1 cellular context compared by ENCODE assay signal in genomic region chr19:2361259-2362038, GRCh38.
TF ChIP-seq lines count a peak whose summit lies in the region.

No MANE protein-coding gene starts in this region.

TF ChIP-seq in SK-N-SH treated with all-trans-retinoic acid at 6 μM for 48 hours, 23 proteins besides CTCF, POLR2A, EP300 and RAD21 (continued from another document):
- TF ChIP-seq RARB (CRISPR knock-in tag; IDR thresholded peaks at IDR 0.05) (no peak), ESRRG (CRISPR knock-in tag; IDR thresholded peaks at IDR 0.05) (no peak), ZFP3 (CRISPR knock-in tag; IDR thresholded peaks at IDR 0.05) (no peak), ZC3H10 (CRISPR knock-in tag; IDR thresholded peaks at IDR 0.05) (no peak), ZFP30 (CRISPR knock-in tag; IDR thresholded peaks at IDR 0.05) (no peak), ISL1 (CRISPR knock-in tag; IDR thresholded peaks at IDR 0.05) (no peak), PPARA (CRISPR knock-in tag; IDR thresholded peaks at IDR 0.05; ENCODE audit: borderline replicate concordance) (no peak)
TF ChIP-seq in SK-N-SH treated with all-trans-retinoic acid at 6 μM for 48 hours: peak in this region for 0.
